In genomic region chr14:92540472-92541048, GRCh38 we compare ENCODE assay signal across 8 cellular contexts. TPM values are rescaled to one million over a fixed set of nuclear protein-coding genes. Genes with fewer than 3 reads are reported as not detected.
A peak's percentile ranks its signal among the peaks of the same experiment; 100 is the strongest.
DNase-seq lines count a peak whose midpoint lies in the region; ATAC-seq and TF ChIP-seq lines count a peak whose summit lies in the region.

No MANE protein-coding gene starts in this region.

- H3K36me3 ChIP-seq in SK-N-SH (replicated peaks in 1 of 2; ENCODE audit: control insufficient read depth in 1 of 2, insufficient read depth in 2 of 2, low read length in 1 of 2), result no peaks in the 10 kb centered on the region

- peak overlapping the region; percentile 63 for H3K9ac ChIP-seq in SK-N-SH

- H3K4me3 ChIP-seq in SK-N-SH (ENCODE audit: low read depth in 2 of 2, low read length in 1 of 2) (peak overlapping the region in 1 of 2 experiments; percentile 6; a peak in 1 of 4 replicates), fibroblast of the aortic adventitia (ENCODE audit: low read depth, low read length) (no peak overlapping the region)

- no peaks in the 10 kb centered on the region for H3K9me3 ChIP-seq in SK-N-SH

- no peak for TF ChIP-seq CTCF in SK-N-SH (IDR thresholded peaks at IDR 0.05)
- TF ChIP-seq CTCF in fibroblast of the aortic adventitia (IDR thresholded peaks at IDR 0.05; ENCODE audit: insufficient read depth, low read length), result no peak
- no peak for TF ChIP-seq CTCF in omental fat pad (IDR thresholded peaks at IDR 0.05)

- H2AFZ ChIP-seq in SK-N-SH (ENCODE audit: low read depth), result no peak overlapping the region; the same call in 1 of the 2 replicates

- H4K20me1 ChIP-seq in SK-N-SH (ENCODE audit: insufficient read depth), result no peaks in the 10 kb centered on the region

- no peaks in the 10 kb centered on the region for H3K27me3 ChIP-seq in SK-N-SH (ENCODE audit: insufficient read depth)

- POLR2A ChIA-PET in SK-N-SH (lab: Yijun Ruan, JAX), result no interaction called here

- peak; percentile 38 for ATAC-seq in GM21447 (IDR thresholded peaks at IDR 0.05; ENCODE audit: unreplicated experiment)
- ATAC-seq in omental fat pad (ENCODE audit: low FRiP score), result peak; percentile 93

- H3K4me1 ChIP-seq in SK-N-SH (ENCODE audit: control insufficient read depth in 1 of 2, insufficient read depth in 2 of 2, low read depth in 1 of 2, low read length in 1 of 2), result peaks cover 0 to 22% of the 10 kb centered on the region in 2 experiments; a peak in 3 of 4 replicates

- no peaks in the 10 kb centered on the region for H3K9me2 ChIP-seq in SK-N-SH

- peak overlapping the region; percentile 88 to 97 for H3K27ac ChIP-seq in SK-N-SH (ENCODE audit: low read depth in 2 of 2, low read length in 1 of 2)

- WGBS in SK-N-SH (ENCODE audit: low lambda C conversion rate), result 0% methylated on average over 5 of the region's 6 CpGs

- no peak for TF ChIP-seq RAD21 in SK-N-SH (IDR thresholded peaks at IDR 0.05; ENCODE audit: low read length)

- peaks cover 29% of the 10 kb centered on the region for H3F3A ChIP-seq in SK-N-SH (replicated peaks; ENCODE audit: insufficient read depth)

- TF ChIP-seq EP300 in SK-N-SH (IDR thresholded peaks at IDR 0.05; ENCODE audit: borderline replicate concordance in 1 of 2, low read depth in 1 of 2, low read length in 1 of 2), result peak; percentile 36 to 70; a peak in 2 of 4 replicates

- DNase-seq in SK-N-SH (peak; percentile 30), fibroblast of the aortic adventitia (ENCODE audit: low read depth) (peak; percentile 100), omental fat pad (ENCODE audit: low spot score) (peak; percentile 83), NCI-H1436 treated with DMSO at 0.1 percent for 48 hours (lab: John Stamatoyannopoulos, UW) (no peak), DMS153 treated with DMSO at 0.1 percent for 48 hours (lab: John Stamatoyannopoulos, UW; ENCODE audit: unreplicated experiment) (no peak)
- DNase-seq in stimulated activated CD4-positive, alpha-beta T cell treated with anti-CD3 and anti-CD28 coated beads, Interleukin-4, amount 100 ng/mL, for 4 hours, result no peak
- DNase-seq in activated T-cell treated with anti-CD3 and anti-CD28 coated beads, Interleukin-2, amount 50 U/mL, for 48 hours, result no peak

- peak overlapping the region; percentile 72 for H3K4me2 ChIP-seq in SK-N-SH

- CTCF ChIA-PET in SK-N-SH (lab: Yijun Ruan, JAX), result no interaction called here

- H3K79me2 ChIP-seq in SK-N-SH (ENCODE audit: insufficient read depth), result peaks cover 72% of the 10 kb centered on the region

TF ChIP-seq in SK-N-SH, 30 proteins besides CTCF, POLR2A, EP300 and RAD21 (continues in another document):
- TF ChIP-seq FOSL2 (IDR thresholded peaks at IDR 0.05; ENCODE audit: borderline replicate concordance, low read depth) (peak; percentile 89), MAX (IDR thresholded peaks at IDR 0.05; ENCODE audit: low read depth) (peak; percentile 79; the same call in 1 of the 2 replicates), USF2 (IDR thresholded peaks at IDR 0.05; ENCODE audit: borderline replicate concordance, low read depth, low read length) (no peak), MEF2A (IDR thresholded peaks at IDR 0.05; ENCODE audit: borderline replicate concordance, low read depth) (no peak), NRF1 (IDR thresholded peaks at IDR 0.05; ENCODE audit: low read depth, low read length) (no peak), RCOR1 (IDR thresholded peaks at IDR 0.05; ENCODE audit: low read length) (no peak), JUND (IDR thresholded peaks at IDR 0.05) (peak; percentile 72), REST (IDR thresholded peaks at IDR 0.05; ENCODE audit: low read depth, low read length) (peak; percentile 70; the same call in 1 of the 2 replicates), YY1 (IDR thresholded peaks at IDR 0.05; ENCODE audit: low read depth) (peak; percentile 67; the same call in 1 of the 2 replicates), GABPA (IDR thresholded peaks at IDR 0.05; ENCODE audit: low read depth) (peak; percentile 43; the same call in 1 of the 2 replicates), POLR2AphosphoS5 (IDR thresholded peaks at IDR 0.05; ENCODE audit: low read depth, low read length) (peak; percentile 60; the same call in 1 of the 2 replicates), SMC3 (IDR thresholded peaks at IDR 0.05; ENCODE audit: low read depth, low read length) (no peak), USF1 (IDR thresholded peaks at IDR 0.05; ENCODE audit: borderline replicate concordance, low read depth) (0 out of 2 replicates have a peak, but pooled peaks have one; percentile 34), MXI1 (IDR thresholded peaks at IDR 0.05; ENCODE audit: low read depth, low read length) (0 out of 2 replicates have a peak, but pooled peaks have one; percentile 21), SIN3A (IDR thresholded peaks at IDR 0.05; ENCODE audit: borderline replicate concordance, low read depth, low read length) (peak; percentile 68; the same call in 1 of the 2 replicates), RXRA (IDR thresholded peaks at IDR 0.05; ENCODE audit: borderline replicate concordance, low read depth) (peak; percentile 53; the same call in 1 of the 2 replicates), CHD2 (IDR thresholded peaks at IDR 0.05; ENCODE audit: low read length, partially characterized antibody) (no peak), NFIC (IDR thresholded peaks at IDR 0.05; ENCODE audit: borderline replicate concordance) (peak; percentile 98), GATA2 (CRISPR knock-in tag; IDR thresholded peaks at IDR 0.05) (no peak), PBX3 (IDR thresholded peaks at IDR 0.05) (peak; percentile 92)

RNA-seq across cellular contexts. Expression of gene RIN3, which starts 27.0 kb away (rescaled TPM):
- 5.8 and 12.4 TPM in 2 replicates for polyA plus RNA-seq in SK-N-SH (2012; rRNA removed)
- 6.6 and 10.2 TPM in 2 replicates for polyA plus RNA-seq in SK-N-SH (2012; cell fraction: cytosol; rRNA removed)
- 14.2 and 18.0 TPM in 2 replicates for polyA plus RNA-seq in SK-N-SH (2012; cell fraction: nucleus; rRNA removed)
- 5.7 and 7.2 TPM in 2 replicates for total RNA-seq in fibroblast of the aortic adventitia (ENCODE audit: low replicate concordance)
- total RNA-seq in omental fat pad, result 10 to 100 TPM; 11.6 to 36.3 (median 20.2) TPM

Comparison
In these comparisons a context has a peak if more than half of its experiments do, and no peak if none do; other contexts are left out.
1. DNase-seq: peak in SK-N-SH (single experiment), fibroblast of the aortic adventitia (single experiment) and omental fat pad (single experiment); none in stimulated activated CD4-positive, alpha-beta T cell treated with anti-CD3 and anti-CD28 coated beads, Interleukin-4, amount 100 ng/mL, for 4 hours (0 of 2), NCI-H1436 treated with DMSO at 0.1 percent for 48 hours (single experiment), DMS153 treated with DMSO at 0.1 percent for 48 hours (single experiment) and activated T-cell treated with anti-CD3 and anti-CD28 coated beads, Interleukin-2, amount 50 U/mL, for 48 hours (0 of 2).